10 cellular contexts compared by ENCODE assay signal in the genomic region with DNA sequence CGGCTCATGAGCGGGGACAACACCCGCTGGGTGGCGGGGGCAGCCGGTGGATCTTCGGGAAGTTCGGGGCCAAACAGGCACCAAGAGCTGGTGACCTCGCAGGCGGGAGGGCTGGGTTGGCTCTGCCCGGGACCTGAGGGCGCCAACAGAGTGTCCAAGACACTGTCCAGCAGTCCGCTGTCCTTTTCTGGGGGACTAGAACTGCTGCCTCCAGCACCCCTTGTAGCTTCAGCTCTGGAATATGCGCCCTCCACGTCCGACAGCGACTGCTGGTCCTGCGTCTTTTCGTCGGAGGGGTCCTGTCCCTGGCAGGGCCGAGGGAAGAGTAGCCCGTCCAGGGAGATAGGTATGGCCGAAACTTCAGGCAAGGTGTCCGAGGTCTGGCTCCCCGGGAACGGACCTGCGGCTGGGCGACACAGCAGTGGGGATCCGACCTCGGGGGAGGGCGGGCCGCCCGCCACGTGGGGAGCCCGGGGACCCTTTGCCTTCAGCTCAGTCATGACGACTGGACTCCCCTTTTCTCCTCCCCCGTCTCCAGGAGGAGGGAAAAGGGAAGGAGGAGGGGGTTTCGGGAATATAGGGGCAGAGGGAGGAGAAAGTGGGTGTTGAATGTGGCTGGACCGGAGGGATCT. TPM values are rescaled to one million over a fixed set of nuclear protein-coding genes. Genes with fewer than 3 reads are reported as not detected.
DNase-seq lines count a peak whose midpoint lies in the region; ATAC-seq and TF ChIP-seq lines count a peak whose summit lies in the region.
"Had no signal": no experiment of that assay in that cellular context is flagged by ENCODE, and none has a peak within 500 bp of the region (broad histone marks: within the 10 kb centered on the region; RNA-seq: fewer than 3 reads in every experiment).

No MANE protein-coding gene starts in this region.

- intact Hi-C loops in lower lobe of right lung (cut with DNase I): no loop called here
- intact Hi-C loops in stomach (cut with DNase I; ENCODE audit: low total_unique reads): no loop called here

- H3K4me1 Mint-ChIP-seq in endodermal cell: peaks cover 7% of the 10 kb centered on the region

- TF ChIP-seq CTCF in endodermal cell (conservative IDR thresholded peaks at IDR 0.05) (no peak), lower lobe of right lung (IDR thresholded peaks at IDR 0.05) (no peak), stomach (IDR thresholded peaks at IDR 0.05) (no peak)

- H3K4me3 ChIP-seq in HUES64 (ENCODE audit: low read length): peak overlapping the region; percentile 63
- H3K4me3 ChIP-seq in endodermal cell (ENCODE audit: low read length): peak overlapping the region; percentile 74
- H3K4me3 ChIP-seq in lower lobe of right lung: peak overlapping the region; percentile 58
- peak overlapping the region; percentile 52 to 67 (median 56) for H3K4me3 ChIP-seq in stomach

- no peak overlapping the region for H3K27ac Mint-ChIP-seq in endodermal cell

- H3K9me3 ChIP-seq in HUES64 (ENCODE audit: insufficient read depth, low read depth, low read length) (no peaks in the 10 kb centered on the region), endodermal cell (ENCODE audit: control insufficient read depth, low read length) (no peaks in the 10 kb centered on the region), lower lobe of right lung (no peaks in the 10 kb centered on the region), stomach (no peaks in the 10 kb centered on the region)

- TF ChIP-seq POLR2A in stomach (IDR thresholded peaks at IDR 0.05): no peak

- TF ChIP-seq EP300 in stomach (IDR thresholded peaks at IDR 0.05): no peak

- H3K36me3 Mint-ChIP-seq in endodermal cell (ENCODE audit: low read depth): no peaks in the 10 kb centered on the region

- peaks cover 89% of the 10 kb centered on the region for H3K27me3 ChIP-seq in HUES64 (ENCODE audit: insufficient read depth, low read length)
- H3K27me3 ChIP-seq in endodermal cell (ENCODE audit: control insufficient read depth, insufficient read depth, low read length, poor library complexity, severe bottlenecking): peaks cover 86% of the 10 kb centered on the region
- peaks cover 30% of the 10 kb centered on the region for H3K27me3 ChIP-seq in lower lobe of right lung (ENCODE audit: low read depth)
- peaks cover 0 to 58% (median 46%) of the 10 kb centered on the region in 3 donors for H3K27me3 ChIP-seq in stomach

- H3K9ac ChIP-seq in HUES64 (ENCODE audit: low read depth, low read length) (no peak overlapping the region), endodermal cell (ENCODE audit: extremely low read depth, low read length, poor library complexity, severe bottlenecking) (no peak overlapping the region)

- H3K27ac ChIP-seq in HUES64 (ENCODE audit: low read depth, low read length) (no peak overlapping the region), endodermal cell (ENCODE audit: low read depth, low read length) (no peak overlapping the region), lower lobe of right lung (peak overlapping the region; percentile 55), stomach (peak overlapping the region in 2 of 5 donors; percentile 71 to 82)
- H3K27ac ChIP-seq: VCaP had no signal

- peaks cover 85% of the 10 kb centered on the region for H3K27me3 Mint-ChIP-seq in endodermal cell (ENCODE audit: insufficient read depth)

- ATAC-seq in lower lobe of right lung: peak; percentile 34 to 43
- no peak for ATAC-seq in HG03025 (IDR thresholded peaks at IDR 0.05; ENCODE audit: low FRiP score, unreplicated experiment)

- 3% methylated on average over 35 of the region's 38 CpGs for WGBS in HUES64
- WGBS in endodermal cell (ENCODE audit: insufficient coverage in 1 of 2, insufficient read length in 1 of 2), 2 experiments: 0 to 4% methylated on average over 3 to 36 of the region's 38 CpGs
- WGBS in stomach, 5 donors: 3 to 9% (median 5%) methylated on average over 19 to 38 of the region's 38 CpGs

- H3K36me3 ChIP-seq in HUES64 (ENCODE audit: insufficient read depth, low read length) (no peaks in the 10 kb centered on the region), endodermal cell (ENCODE audit: control insufficient read depth, insufficient read depth, low read length) (no peaks in the 10 kb centered on the region), lower lobe of right lung (no peaks in the 10 kb centered on the region), stomach (no peaks in the 10 kb centered on the region)

- H3K9me3 Mint-ChIP-seq in endodermal cell: no peaks in the 10 kb centered on the region

- DNase-seq in endodermal cell (no peak), lower lobe of right lung (peak; percentile 44), stomach (no peak), retina (no peak), COR-L47 (lab: John Stamatoyannopoulos, UW) (no peak), DMS79 (lab: John Stamatoyannopoulos, UW) (no peak)
- DNase-seq: NCI-H226 had no signal

- peak overlapping the region; percentile 60 for H3K4me3 Mint-ChIP-seq in endodermal cell

- H3K4me1 ChIP-seq in HUES64 (ENCODE audit: insufficient read depth, low read length): peaks cover 10% of the 10 kb centered on the region; the same call in 1 of the 2 replicates
- H3K4me1 ChIP-seq in endodermal cell (ENCODE audit: control insufficient read depth, insufficient read depth, low read length): no peaks in the 10 kb centered on the region
- peaks cover 8% of the 10 kb centered on the region for H3K4me1 ChIP-seq in lower lobe of right lung
- H3K4me1 ChIP-seq in stomach: peaks cover 5 to 31% (median 29%) of the 10 kb centered on the region in 4 donors

RNA-seq across cellular contexts. Expression of gene PGR, which starts 0.9 kb away (rescaled TPM):
- 0.10 TPM for polyA plus RNA-seq in HUES64 (2013, experiment 1 of 2)
- polyA plus RNA-seq in HUES64 (2013, experiment 2 of 2): 0.13 TPM
- total RNA-seq in endodermal cell (not detected), lower lobe of right lung (1.9 TPM), stomach (1 to 10 TPM in 4 of 5 donors, under 1 TPM in 1; 0.37 to 8.2 (median 1.3) TPM)
- not detected for polyA plus RNA-seq in endodermal cell (2013, experiment 1 of 2)
- 0.04 TPM for polyA plus RNA-seq in endodermal cell (2013, experiment 2 of 2)
- under 1 TPM; 0.03 to 0.46 (median 0.44) TPM for polyA plus RNA-seq in stomach
